In genomic region chr9:87557996-87558395, GRCh38 we compare ENCODE assay signal across 12 cellular contexts.
DNase-seq lines count a peak whose midpoint lies in the region; ATAC-seq and TF ChIP-seq lines count a peak whose summit lies in the region.
"Had no signal": no experiment of that assay in that cellular context is flagged by ENCODE, and none has a peak within 500 bp of the region (broad histone marks: within the 10 kb centered on the region; RNA-seq: fewer than 3 reads in every experiment).

No MANE protein-coding gene starts in this region.

- DNase-seq in MG63 (peak; percentile 46), endodermal cell (peak; percentile 18), pons (ENCODE audit: low spot score) (peak; percentile 15), SHP77 treated with DMSO at 0.1 percent for 48 hours (lab: John Stamatoyannopoulos, UW) (no peak), cerebellar cortex (ENCODE audit: low spot score) (no peak), G401 (ENCODE audit: low spot score) (no peak), T-helper 9 cell (no peak)
- DNase-seq: activated CD4-positive, alpha-beta T cell treated with anti-CD3 and anti-CD28 coated beads, Interleukin-2, amount 10 ng/mL, durations not matched to agents 24 days and 14 days; activated naive CD4-positive, alpha-beta T cell treated with anti-CD3 and anti-CD28 coated beads for 36 hours; effector CD4-positive, alpha-beta T cell had no signal

- TF ChIP-seq CTCF in endodermal cell (conservative IDR thresholded peaks at IDR 0.05) = no peak

- H3K4me1 ChIP-seq in endodermal cell (ENCODE audit: control insufficient read depth, insufficient read depth, low read length) = no peaks in the 10 kb centered on the region

- no peak overlapping the region for H3K27ac ChIP-seq in endodermal cell (ENCODE audit: low read depth, low read length)

- H3K9me3 ChIP-seq in MG63 (no peaks in the 10 kb centered on the region), endodermal cell (ENCODE audit: control insufficient read depth, low read length) (peaks cover 7% of the 10 kb centered on the region)

- no peaks in the 10 kb centered on the region for H3K27me3 ChIP-seq in MG63
- H3K27me3 ChIP-seq in endodermal cell (ENCODE audit: control insufficient read depth, insufficient read depth, low read length, poor library complexity, severe bottlenecking) = no peaks in the 10 kb centered on the region

- H3K4me3 ChIP-seq in MG63 (no peak overlapping the region), endodermal cell (ENCODE audit: low read length) (no peak overlapping the region)
- H3K4me3 ChIP-seq: K562 had no signal

- no peaks in the 10 kb centered on the region for H3K27me3 Mint-ChIP-seq in endodermal cell (ENCODE audit: insufficient read depth)
- H3K27me3 Mint-ChIP-seq: activated CD4-positive, alpha-beta T cell treated with anti-CD3 and anti-CD28 coated beads, Interleukin-2, amount 10 ng/mL, durations not matched to agents 24 days and 14 days had no signal

- H3K36me3 ChIP-seq in MG63 (peaks cover 27% of the 10 kb centered on the region), endodermal cell (ENCODE audit: control insufficient read depth, insufficient read depth, low read length) (peaks cover 29% of the 10 kb centered on the region)

- H3K27ac Mint-ChIP-seq in endodermal cell = no peak overlapping the region
- H3K27ac Mint-ChIP-seq: activated CD4-positive, alpha-beta T cell treated with anti-CD3 and anti-CD28 coated beads, Interleukin-2, amount 10 ng/mL, durations not matched to agents 24 days and 14 days; activated naive CD4-positive, alpha-beta T cell treated with anti-CD3 and anti-CD28 coated beads for 36 hours had no signal

- H3K4me1 Mint-ChIP-seq in endodermal cell = peaks cover 7% of the 10 kb centered on the region
- H3K4me1 Mint-ChIP-seq: activated CD4-positive, alpha-beta T cell treated with anti-CD3 and anti-CD28 coated beads, Interleukin-2, amount 10 ng/mL, durations not matched to agents 24 days and 14 days had no signal

- 100% methylated on average over 1 of the region's 1 CpG for WGBS in endodermal cell (ENCODE audit: insufficient coverage in 1 of 2, insufficient read length in 1 of 2), 2 experiments

- no peak overlapping the region for H3K4me3 Mint-ChIP-seq in endodermal cell
- H3K4me3 Mint-ChIP-seq: activated CD4-positive, alpha-beta T cell treated with anti-CD3 and anti-CD28 coated beads, Interleukin-2, amount 10 ng/mL, durations not matched to agents 24 days and 14 days; activated naive CD4-positive, alpha-beta T cell treated with anti-CD3 and anti-CD28 coated beads for 36 hours had no signal

- peak; percentile 50 for ATAC-seq in GM18907 (IDR thresholded peaks at IDR 0.05; ENCODE audit: unreplicated experiment)
- ATAC-seq: K562 had no signal

- in situ Hi-C loops in G401 (cut with HindIII; ENCODE audit: low sequenced_read_pairs) = no loop called here

- no peaks in the 10 kb centered on the region for H3K9me3 Mint-ChIP-seq in endodermal cell
- H3K9me3 Mint-ChIP-seq: activated CD4-positive, alpha-beta T cell treated with anti-CD3 and anti-CD28 coated beads, Interleukin-2, amount 10 ng/mL, durations not matched to agents 24 days and 14 days; activated naive CD4-positive, alpha-beta T cell treated with anti-CD3 and anti-CD28 coated beads for 36 hours had no signal

- H3K9ac ChIP-seq in endodermal cell (ENCODE audit: extremely low read depth, low read length, poor library complexity, severe bottlenecking) = no peak overlapping the region

- H3K36me3 Mint-ChIP-seq in endodermal cell (ENCODE audit: low read depth) = peaks cover 27% of the 10 kb centered on the region

Comparison
In these comparisons a context has a peak if more than half of its experiments do, and no peak if none do; other contexts are left out.
1. DNase-seq: peak in MG63 (single experiment), endodermal cell (single experiment) and pons (single experiment); none in SHP77 treated with DMSO at 0.1 percent for 48 hours (single experiment), cerebellar cortex (single experiment), G401 (single experiment) and T-helper 9 cell (single experiment).